ENCODE assay signal across 26 cellular contexts in genomic region chr1:1551524-1552262, GRCh38. TPM values are rescaled to one million over a fixed set of nuclear protein-coding genes. Genes with fewer than 3 reads are reported as not detected.
DNase-seq lines count a peak whose midpoint lies in the region; ATAC-seq, FAIRE-seq and TF ChIP-seq lines count a peak whose summit lies in the region.
"Had no signal": no experiment of that assay in that cellular context is flagged by ENCODE, and none has a peak within 500 bp of the region (broad histone marks: within the 10 kb centered on the region; RNA-seq: fewer than 3 reads in every experiment).

No MANE protein-coding gene starts in this region.

- H3K79me2 ChIP-seq in H1 (ENCODE audit: control insufficient read depth in 1 of 2, insufficient read depth in 2 of 2, low read length in 2 of 2), result peaks cover 0 to 19% of the 10 kb centered on the region in 2 experiments; a peak in 1 of 4 replicates

- no peak overlapping the region for H3K4ac ChIP-seq in H1 (replicated peaks; ENCODE audit: insufficient read length, low read depth, low read length)

- H3K4me1 ChIP-seq in HUES64 (ENCODE audit: insufficient read depth, low read length), result no peaks in the 10 kb centered on the region
- H3K4me1 ChIP-seq in H1 (replicated peaks in 1 of 4; ENCODE audit: control insufficient read depth in 3 of 4, insufficient read depth in 4 of 4, low read length in 3 of 4), result no peaks in the 10 kb centered on the region; a peak in 2 of 7 replicates
- H3K4me1 ChIP-seq in pancreas, result peaks cover 5 to 11% (median 11%) of the 10 kb centered on the region in 3 donors
- H3K4me1 ChIP-seq: breast epithelium, colonic mucosa, uterus had no signal

- H3K9me3 ChIP-seq in HUES64 (ENCODE audit: insufficient read depth, low read depth, low read length) (no peaks in the 10 kb centered on the region), H1 (ENCODE audit: insufficient read depth in 2 of 2, low read depth in 1 of 2, low read length in 1 of 2) (no peaks in the 10 kb centered on the region), pancreas (no peaks in the 10 kb centered on the region)
- H3K9me3 ChIP-seq: breast epithelium, colonic mucosa, esophagus squamous epithelium, gastroesophageal sphincter, neutrophil, uterus had no signal

- no peak overlapping the region for H2BK12ac ChIP-seq in H1 (ENCODE audit: low read depth, low read length)

- peaks cover 17 to 31% of the 10 kb centered on the region in 2 experiments for H4K20me1 ChIP-seq in H1 (replicated peaks in 1 of 2; ENCODE audit: control insufficient read depth in 1 of 2, insufficient read depth in 2 of 2, low read length in 2 of 2)

- peak overlapping the region; percentile 63 for H2BK5ac ChIP-seq in H1 (ENCODE audit: low read depth, low read length)

- FAIRE-seq in H1 (lab: Jason Lieb, UNC) (no peak), pancreas (lab: Jason Lieb, UNC) (no peak)
- FAIRE-seq: A204.1 had no signal

- H3K27me3 Mint-ChIP-seq in activated naive CD4-positive, alpha-beta T cell treated with anti-CD3 and anti-CD28 coated beads, Interleukin-2, amount 10 ng/mL, durations not matched to agents 7 days and 5 days, result no peaks in the 10 kb centered on the region
- H3K27me3 Mint-ChIP-seq in activated T-helper 1 cell treated with anti-CD3 and anti-CD28 coated beads, Interleukin-12 subunit alpha, Interleukin-12 subunit beta, Interleukin-2, Interleukin-4 antibody, amounts not matched to agents 30 ng/mL and 10 ng/mL and 1 ng/mL, durations not matched to agents 14 hours and 24 hours and 36 hours (ENCODE audit: insufficient read depth), result no peaks in the 10 kb centered on the region
- H3K27me3 Mint-ChIP-seq: activated CD4-positive, alpha-beta T cell treated with anti-CD3 and anti-CD28 coated beads for 36 hours; activated naive CD8-positive, alpha-beta T cell treated with anti-CD3 and anti-CD28 coated beads, Interleukin-2, amount 10 ng/mL, durations not matched to agents 7 days and 5 days had no signal

- no peaks in the 10 kb centered on the region for H3K23me2 ChIP-seq in H1 (ENCODE audit: low read depth, low read length)

- H3K36me3 ChIP-seq in HUES64 (ENCODE audit: insufficient read depth, low read length), result peaks cover 20% of the 10 kb centered on the region
- H3K36me3 ChIP-seq in H1 (ENCODE audit: control insufficient read depth in 2 of 4, insufficient read depth in 4 of 4, low read length in 3 of 4), result no peaks in the 10 kb centered on the region; a peak in 1 of 8 replicates
- no peaks in the 10 kb centered on the region for H3K36me3 ChIP-seq in pancreas
- H3K36me3 ChIP-seq: breast epithelium, colonic mucosa, uterus had no signal

- H3K4me1 Mint-ChIP-seq in activated naive CD4-positive, alpha-beta T cell treated with anti-CD3 and anti-CD28 coated beads, Interleukin-2, amount 10 ng/mL, durations not matched to agents 7 days and 5 days, result no peaks in the 10 kb centered on the region
- H3K4me1 Mint-ChIP-seq in activated T-helper 1 cell treated with anti-CD3 and anti-CD28 coated beads, Interleukin-12 subunit alpha, Interleukin-12 subunit beta, Interleukin-2, Interleukin-4 antibody, amounts not matched to agents 30 ng/mL and 10 ng/mL and 1 ng/mL, durations not matched to agents 14 hours and 24 hours and 36 hours (ENCODE audit: low read depth), result no peaks in the 10 kb centered on the region

- CTCF ChIA-PET in activated naive CD4-positive, alpha-beta T cell treated with anti-CD3 and anti-CD28 coated beads, Interleukin-2, amount 10 ng/mL, durations not matched to agents 7 days and 5 days (lab: Charles Lee), result no interaction called here
- CTCF ChIA-PET in H1 (lab: Charles Lee; ENCODE audit: partially characterized antibody), result interaction anchor here (0.7 to 2.0 kb wide), 12 partner anchors 8 to 183 kb away, joined by 3 to 9 read pairs (median 4); no protein-coding TSS in a partner anchor

- H3K4me3 ChIP-seq in HUES64 (ENCODE audit: low read length) (no peak overlapping the region), H1 (ENCODE audit: extremely low read depth in 1 of 4, insufficient read depth in 2 of 4, low read depth in 3 of 4, low read length in 4 of 4) (no peak overlapping the region), pancreas (no peak overlapping the region)
- H3K4me3 ChIP-seq: colonic mucosa, esophagus squamous epithelium, gastroesophageal sphincter, lung, skin epidermis, uterus had no signal

- TF ChIP-seq EP300 in H1 (IDR thresholded peaks at IDR 0.05; ENCODE audit: borderline replicate concordance in 1 of 2, low read depth in 2 of 2, low read length in 2 of 2), result no peak

- H3K27ac Mint-ChIP-seq in activated naive CD4-positive, alpha-beta T cell treated with anti-CD3 and anti-CD28 coated beads, Interleukin-2, amount 10 ng/mL, durations not matched to agents 7 days and 5 days, result peak overlapping the region; percentile 33
- no peak overlapping the region for H3K27ac Mint-ChIP-seq in activated T-helper 1 cell treated with anti-CD3 and anti-CD28 coated beads, Interleukin-12 subunit alpha, Interleukin-12 subunit beta, Interleukin-2, Interleukin-4 antibody, amounts not matched to agents 30 ng/mL and 10 ng/mL and 1 ng/mL, durations not matched to agents 14 hours and 24 hours and 36 hours
- H3K27ac Mint-ChIP-seq: activated CD4-positive, alpha-beta T cell treated with anti-CD3 and anti-CD28 coated beads for 36 hours; activated naive CD8-positive, alpha-beta T cell treated with anti-CD3 and anti-CD28 coated beads, Interleukin-2, amount 10 ng/mL, durations not matched to agents 7 days and 5 days; activated T-cell treated with anti-CD3 and anti-CD28 coated beads, Interleukin-2, amount 50 U/mL, for 72 hours had no signal

- no peak for TF ChIP-seq POLR2A in H1 (IDR thresholded peaks at IDR 0.05; ENCODE audit: control extremely low read depth in 1 of 2, low read depth in 2 of 2, low read length in 2 of 2)

- H3K27ac ChIP-seq in HUES64 (ENCODE audit: low read depth, low read length) (0 out of 2 replicates have a peak overlapping the region, but pooled peaks have one; percentile 20), H1 (ENCODE audit: low read depth, low read length) (no peak overlapping the region; the same call in 1 of the 2 replicates), pancreas (peak overlapping the region in 1 of 4 donors; percentile 17)
- H3K27ac ChIP-seq: colonic mucosa, HL-60, neutrophil, uterus had no signal

- no peak overlapping the region for H3K23ac ChIP-seq in H1 (ENCODE audit: insufficient read length)

- intact Hi-C loops in pancreas (cut with DNase I), result no loop called here
- intact Hi-C loops in activated T-helper 1 cell treated with anti-CD3 and anti-CD28 coated beads, Interleukin-12 subunit alpha, Interleukin-12 subunit beta, Interleukin-2, Interleukin-4 antibody, amounts not matched to agents 30 ng/mL and 10 ng/mL and 1 ng/mL, durations not matched to agents 14 hours and 24 hours and 36 hours (cut with micrococcal nuclease), result no loop called here

- peak overlapping the region; percentile 65; the same call in 1 of the 2 replicates for H4K8ac ChIP-seq in H1 (ENCODE audit: extremely low read depth, insufficient read depth, low read length)

- H4K91ac ChIP-seq in H1 (replicated peaks; ENCODE audit: insufficient read length, low read length), result no peak overlapping the region

- H3K9ac ChIP-seq in HUES64 (ENCODE audit: low read depth, low read length) (no peak overlapping the region), H1 (replicated peaks in 1 of 4; ENCODE audit: extremely low read depth in 1 of 4, low read depth in 3 of 4, low read length in 3 of 4) (no peak overlapping the region)

- 95% methylated on average over 33 of the region's 33 CpGs for WGBS in HUES64
- whole genome bisulfite sequencing in H1 (ENCODE audit: extremely low coverage in 1 of 2, insufficient coverage in 1 of 2, insufficient read length in 1 of 2, insufficient replicate concordance in 2 of 2, low coverage in 1 of 2, low lambda C conversion rate in 2 of 2, missing lambda C conversion rate in 1 of 2), 2 experiments, result 94% methylated on average over 33 of the region's 33 CpGs; no CpG with 5 or more reads in 1 of the 2 experiments
- WGBS in pancreas, 2 donors, result 66 to 68% methylated on average over 33 of the region's 33 CpGs

- TF ChIP-seq RAD21 in H1 (IDR thresholded peaks at IDR 0.05 in 1 of 2, conservative IDR thresholded peaks at IDR 0.05 in 1 of 2; ENCODE audit: low read depth in 2 of 2, low read length in 2 of 2), result no peak

- H3K56ac ChIP-seq in H1 (replicated peaks; ENCODE audit: insufficient read length, low read depth, low read length), result no peak overlapping the region

- no peak for DNase-seq in activated naive CD4-positive, alpha-beta T cell treated with anti-CD3 and anti-CD28 coated beads, Interleukin-2, amount 10 ng/mL, durations not matched to agents 7 days and 5 days
- no peak for DNase-seq in activated naive CD4-positive, alpha-beta T cell (lab: John Stamatoyannopoulos, UW)
- DNase-seq in H1 (ENCODE audit: low read depth in 1 of 2, low spot score in 2 of 2), result no peak
- DNase-seq in pancreas, result peak in 1 of 6 donors; percentile 42
- no peak for DNase-seq in COR-L47 (lab: John Stamatoyannopoulos, UW)
- no peak for DNase-seq in activated CD4-positive, CD25-positive, alpha-beta regulatory T cell treated with anti-CD3 and anti-CD28 coated beads, Interleukin-2, amount 50 U/mL, for 72 hours
- DNase-seq in activated T-helper 1 cell treated with anti-CD3 and anti-CD28 coated beads, Interleukin-12 subunit alpha, Interleukin-12 subunit beta, Interleukin-2, Interleukin-4 antibody, amounts not matched to agents 30 ng/mL and 10 ng/mL and 1 ng/mL, durations not matched to agents 14 hours and 24 hours and 36 hours (ENCODE audit: low spot score), result no peak
- DNase-seq: activated CD4-positive, alpha-beta T cell treated with anti-CD3 and anti-CD28 coated beads for 36 hours; activated naive CD8-positive, alpha-beta T cell treated with anti-CD3 and anti-CD28 coated beads, Interleukin-2, amount 10 ng/mL, durations not matched to agents 7 days and 5 days; activated T-cell treated with anti-CD3 and anti-CD28 coated beads, Interleukin-2, amount 50 U/mL, for 72 hours; colonic mucosa; DMS79 treated with DMSO at 0.1 percent for 48 hours; esophagus squamous epithelium; NCI-H1092; NCI-H187; NCI-H2227 treated with DMSO at 0.1 percent for 48 hours; NCI-H69; uterus had no signal

- H3K79me1 ChIP-seq in H1 (ENCODE audit: low read depth, low read length), result peaks cover 14% of the 10 kb centered on the region

- H3K4me3 Mint-ChIP-seq in activated naive CD4-positive, alpha-beta T cell treated with anti-CD3 and anti-CD28 coated beads, Interleukin-2, amount 10 ng/mL, durations not matched to agents 7 days and 5 days, result no peak overlapping the region
- H3K4me3 Mint-ChIP-seq in activated T-helper 1 cell treated with anti-CD3 and anti-CD28 coated beads, Interleukin-12 subunit alpha, Interleukin-12 subunit beta, Interleukin-2, Interleukin-4 antibody, amounts not matched to agents 30 ng/mL and 10 ng/mL and 1 ng/mL, durations not matched to agents 14 hours and 24 hours and 36 hours, result no peak overlapping the region
- H3K4me3 Mint-ChIP-seq: activated CD4-positive, alpha-beta T cell treated with anti-CD3 and anti-CD28 coated beads for 36 hours; activated naive CD8-positive, alpha-beta T cell treated with anti-CD3 and anti-CD28 coated beads, Interleukin-2, amount 10 ng/mL, durations not matched to agents 7 days and 5 days; activated T-cell treated with anti-CD3 and anti-CD28 coated beads, Interleukin-2, amount 50 U/mL, for 72 hours had no signal

- H2BK120ac ChIP-seq in H1 (replicated peaks; ENCODE audit: low read depth, low read length), result no peak overlapping the region

- H2AFZ ChIP-seq in H1 (ENCODE audit: low read length), result no peak overlapping the region

- H3K27me3 ChIP-seq in HUES64 (ENCODE audit: insufficient read depth, low read length) (no peaks in the 10 kb centered on the region), H1 (replicated peaks in 1 of 4; ENCODE audit: control insufficient read depth in 3 of 4, extremely low read depth in 1 of 4, insufficient read depth in 3 of 4, low read length in 3 of 4) (no peaks in the 10 kb centered on the region), pancreas (no peaks in the 10 kb centered on the region)
- H3K27me3 ChIP-seq: breast epithelium, colonic mucosa, esophagus squamous epithelium, gastroesophageal sphincter, neutrophil, uterus had no signal

- H2BK15ac ChIP-seq in H1 (ENCODE audit: low read length), result no peak overlapping the region

- POLR2A ChIA-PET in H1 (lab: Charles Lee; ENCODE audit: partially characterized antibody), result interaction anchor here (0.9 to 23.0 kb wide), 7 partner anchors 10 to 149 kb away, joined by 3 to 367 read pairs (median 3); partner anchors contain the start of gene MIB2

- H3K14ac ChIP-seq in H1 (ENCODE audit: insufficient read length), result no peak overlapping the region

- no peak overlapping the region for H3K4me2 ChIP-seq in H1 (ENCODE audit: insufficient read depth in 1 of 2, low read depth in 2 of 2, low read length in 2 of 2)

- no peak overlapping the region for H3K18ac ChIP-seq in H1 (ENCODE audit: extremely low read depth, low read length)

- H2AK5ac ChIP-seq in H1 (ENCODE audit: low read depth, low read length), result no peak overlapping the region

- ATAC-seq in pancreas, result peak in 3 of 4 donors; percentile 10 to 27 (median 27)
- ATAC-seq: activated T-cell treated with anti-CD3 and anti-CD28 coated beads, Interleukin-2, amount 50 U/mL, for 72 hours had no signal

- no peak overlapping the region for H4K5ac ChIP-seq in H1 (ENCODE audit: insufficient read length, low read depth, low read length)

- H2BK20ac ChIP-seq in H1 (ENCODE audit: low read length), result no peak overlapping the region

- H3K36me3 Mint-ChIP-seq in activated naive CD4-positive, alpha-beta T cell treated with anti-CD3 and anti-CD28 coated beads, Interleukin-2, amount 10 ng/mL, durations not matched to agents 7 days and 5 days, result peaks cover 6% of the 10 kb centered on the region
- no peaks in the 10 kb centered on the region for H3K36me3 Mint-ChIP-seq in activated T-helper 1 cell treated with anti-CD3 and anti-CD28 coated beads, Interleukin-12 subunit alpha, Interleukin-12 subunit beta, Interleukin-2, Interleukin-4 antibody, amounts not matched to agents 30 ng/mL and 10 ng/mL and 1 ng/mL, durations not matched to agents 14 hours and 24 hours and 36 hours (ENCODE audit: low read depth)
- H3K36me3 Mint-ChIP-seq: activated naive CD8-positive, alpha-beta T cell treated with anti-CD3 and anti-CD28 coated beads, Interleukin-2, amount 10 ng/mL, durations not matched to agents 7 days and 5 days had no signal

- no peak for TF ChIP-seq CTCF in H1 (IDR thresholded peaks at IDR 0.05; ENCODE audit: control extremely low read depth in 1 of 3, insufficient read depth in 1 of 3, low read depth in 1 of 3, low read length in 3 of 3)
- TF ChIP-seq CTCF in pancreas (IDR thresholded peaks at IDR 0.05), result no peak

- no peaks in the 10 kb centered on the region for H3K9me3 Mint-ChIP-seq in activated naive CD4-positive, alpha-beta T cell treated with anti-CD3 and anti-CD28 coated beads, Interleukin-2, amount 10 ng/mL, durations not matched to agents 7 days and 5 days
- H3K9me3 Mint-ChIP-seq in activated T-helper 1 cell treated with anti-CD3 and anti-CD28 coated beads, Interleukin-12 subunit alpha, Interleukin-12 subunit beta, Interleukin-2, Interleukin-4 antibody, amounts not matched to agents 30 ng/mL and 10 ng/mL and 1 ng/mL, durations not matched to agents 14 hours and 24 hours and 36 hours, result no peaks in the 10 kb centered on the region
- H3K9me3 Mint-ChIP-seq: activated naive CD8-positive, alpha-beta T cell treated with anti-CD3 and anti-CD28 coated beads, Interleukin-2, amount 10 ng/mL, durations not matched to agents 7 days and 5 days; activated T-cell treated with anti-CD3 and anti-CD28 coated beads, Interleukin-2, amount 50 U/mL, for 72 hours had no signal

RNA-seq across cellular contexts. Expression of gene TMEM240, which starts 11.3 kb away (rescaled TPM):
- 4.4 TPM for polyA plus RNA-seq in HUES64 (2013, experiment 1 of 2)
- polyA plus RNA-seq in HUES64 (2013, experiment 2 of 2), result 7.0 TPM
- total RNA-seq in H1 (2021; fragmentation: NEBNext Ultra II Directional; extraction: Animal tissue kit (Norgen Biotek cat#: 25700)), result 3.6 and 6.6 TPM in 2 replicates
- 5.7 and 7.6 TPM in 2 replicates for polyA plus RNA-seq in H1 (2011; rRNA removed)
- 4.6 TPM for polyA plus RNA-seq in H1 (2011; cell fraction: cytosol; rRNA removed)
- 20.3 TPM for polyA plus RNA-seq in H1 (2011; cell fraction: nucleus; rRNA removed)
- 3.9 to 8.7 TPM (median 7.5 TPM) in 4 replicates for polyA plus RNA-seq in H1 (2012, experiment 1 of 2)
- polyA plus RNA-seq in H1 (2012, experiment 2 of 2), result 3.6 TPM
- polyA plus RNA-seq in H1 (2013, experiment 1 of 2), result 3.3 TPM
- 2.3 TPM for polyA plus RNA-seq in H1 (2013, experiment 2 of 2)
- 0.57 and 1.1 TPM in 2 replicates for polyA minus RNA-seq in H1 (2011; rRNA and poly(A)+ RNA removed)
- not detected for polyA minus RNA-seq in H1 (2011; cell fraction: cytosol; rRNA and poly(A)+ RNA removed)
- 2.5 TPM for polyA minus RNA-seq in H1 (2011; cell fraction: nucleus; rRNA and poly(A)+ RNA removed)
- 1 to 10 TPM in 1 of 6 donors, under 1 TPM in 4, not detected in 1; 0.22 to 1.0 (median 0.49) TPM for total RNA-seq in pancreas
- polyA plus RNA-seq in pancreas, result 1 to 10 TPM; 2.5 to 3.6 TPM
- 0.41 and 1.0 TPM in 2 replicates for total RNA-seq in activated T-helper 1 cell treated with anti-CD3 and anti-CD28 coated beads, Interleukin-12 subunit alpha, Interleukin-12 subunit beta, Interleukin-2, Interleukin-4 antibody, amounts not matched to agents 30 ng/mL and 10 ng/mL and 1 ng/mL, durations not matched to agents 14 hours and 24 hours and 36 hours

RNA-seq across cellular contexts. Expression of gene SSU72, which starts 23.0 kb away (rescaled TPM):
- polyA plus RNA-seq in HUES64 (2013, experiment 1 of 2), result 136 TPM
- 130 TPM for polyA plus RNA-seq in HUES64 (2013, experiment 2 of 2)
- total RNA-seq in H1 (2021; fragmentation: NEBNext Ultra II Directional; extraction: Animal tissue kit (Norgen Biotek cat#: 25700)), result 165 and 170 TPM in 2 replicates
- polyA plus RNA-seq in H1 (2011; rRNA removed) (110 and 116 TPM in 2 replicates), pancreas (10 to 100 TPM; 57.9 to 74.3 TPM)
- 122 TPM for polyA plus RNA-seq in H1 (2011; cell fraction: cytosol; rRNA removed)
- 110 TPM for polyA plus RNA-seq in H1 (2011; cell fraction: nucleus; rRNA removed)
- polyA plus RNA-seq in H1 (2012, experiment 1 of 2), result 156 to 180 TPM (median 158 TPM) in 4 replicates
- polyA plus RNA-seq in H1 (2012, experiment 2 of 2), result 198 TPM
- 143 TPM for polyA plus RNA-seq in H1 (2013, experiment 1 of 2)
- 148 TPM for polyA plus RNA-seq in H1 (2013, experiment 2 of 2)
- 59.2 and 65.6 TPM in 2 replicates for polyA minus RNA-seq in H1 (2011; rRNA and poly(A)+ RNA removed)
- polyA minus RNA-seq in H1 (2011; cell fraction: cytosol; rRNA and poly(A)+ RNA removed), result 91.6 TPM
- polyA minus RNA-seq in H1 (2011; cell fraction: nucleus; rRNA and poly(A)+ RNA removed), result 66.4 TPM
- 10 to 100 TPM; 49.2 to 63.2 (median 54.4) TPM for total RNA-seq in pancreas
- total RNA-seq in activated T-helper 1 cell treated with anti-CD3 and anti-CD28 coated beads, Interleukin-12 subunit alpha, Interleukin-12 subunit beta, Interleukin-2, Interleukin-4 antibody, amounts not matched to agents 30 ng/mL and 10 ng/mL and 1 ng/mL, durations not matched to agents 14 hours and 24 hours and 36 hours, result 135 and 137 TPM in 2 replicates

RNA-seq across cellular contexts. Expression of gene ATAD3A, which starts 39.7 kb away (rescaled TPM):
- 35.9 TPM for polyA plus RNA-seq in HUES64 (2013, experiment 1 of 2)
- 29.4 TPM for polyA plus RNA-seq in HUES64 (2013, experiment 2 of 2)
- 63.7 and 64.7 TPM in 2 replicates for total RNA-seq in H1 (2021; fragmentation: NEBNext Ultra II Directional; extraction: Animal tissue kit (Norgen Biotek cat#: 25700))
- polyA plus RNA-seq in H1 (2011; rRNA removed) (28.3 and 46.7 TPM in 2 replicates), pancreas (10 to 100 TPM; 22.5 to 33.8 TPM)
- 44.7 TPM for polyA plus RNA-seq in H1 (2011; cell fraction: cytosol; rRNA removed)
- 62.6 TPM for polyA plus RNA-seq in H1 (2011; cell fraction: nucleus; rRNA removed)
- 32.8 to 59.1 TPM (median 55.6 TPM) in 4 replicates for polyA plus RNA-seq in H1 (2012, experiment 1 of 2)
- polyA plus RNA-seq in H1 (2012, experiment 2 of 2), result 37.3 TPM
- 32.6 TPM for polyA plus RNA-seq in H1 (2013, experiment 1 of 2)
- polyA plus RNA-seq in H1 (2013, experiment 2 of 2), result 31.7 TPM
- polyA minus RNA-seq in H1 (2011; rRNA and poly(A)+ RNA removed), result 16.2 and 18.2 TPM in 2 replicates
- 33.1 TPM for polyA minus RNA-seq in H1 (2011; cell fraction: cytosol; rRNA and poly(A)+ RNA removed)
- polyA minus RNA-seq in H1 (2011; cell fraction: nucleus; rRNA and poly(A)+ RNA removed), result 21.4 TPM
- total RNA-seq in pancreas, result 10 to 100 TPM in 5 of 6 donors, 1 to 10 TPM in 1; 8.0 to 18.0 (median 14.8) TPM
- total RNA-seq in activated T-helper 1 cell treated with anti-CD3 and anti-CD28 coated beads, Interleukin-12 subunit alpha, Interleukin-12 subunit beta, Interleukin-2, Interleukin-4 antibody, amounts not matched to agents 30 ng/mL and 10 ng/mL and 1 ng/mL, durations not matched to agents 14 hours and 24 hours and 36 hours, result 108 TPM in 2 replicates

RNA-seq across cellular contexts. Expression of gene FNDC10, which starts 48.2 kb away (rescaled TPM):
- 5.2 TPM for polyA plus RNA-seq in HUES64 (2013, experiment 1 of 2)
- polyA plus RNA-seq in HUES64 (2013, experiment 2 of 2), result 7.9 TPM
- total RNA-seq in H1 (2021; fragmentation: NEBNext Ultra II Directional; extraction: Animal tissue kit (Norgen Biotek cat#: 25700)), result 18.3 and 19.0 TPM in 2 replicates
- 21.8 and 40.0 TPM in 2 replicates for polyA plus RNA-seq in H1 (2011; rRNA removed)
- polyA plus RNA-seq in H1 (2011; cell fraction: cytosol; rRNA removed), result 16.1 TPM
- polyA plus RNA-seq in H1 (2011; cell fraction: nucleus; rRNA removed), result 19.1 TPM
- 11.7 to 23.3 TPM (median 18.5 TPM) in 4 replicates for polyA plus RNA-seq in H1 (2012, experiment 1 of 2)
- 17.8 TPM for polyA plus RNA-seq in H1 (2012, experiment 2 of 2)
- 22.1 TPM for polyA plus RNA-seq in H1 (2013, experiment 1 of 2)
- 24.7 TPM for polyA plus RNA-seq in H1 (2013, experiment 2 of 2)
- polyA minus RNA-seq in H1 (2011; rRNA and poly(A)+ RNA removed), result 3.0 and 3.8 TPM in 2 replicates
- 14.8 TPM for polyA minus RNA-seq in H1 (2011; cell fraction: cytosol; rRNA and poly(A)+ RNA removed)
- polyA minus RNA-seq in H1 (2011; cell fraction: nucleus; rRNA and poly(A)+ RNA removed), result 8.7 TPM
- 1 to 10 TPM in 2 of 6 donors, under 1 TPM in 4; 0.28 to 2.4 (median 0.71) TPM for total RNA-seq in pancreas
- polyA plus RNA-seq in pancreas, result 1 to 10 TPM; 1.6 to 2.3 TPM
- 14.6 and 14.9 TPM in 2 replicates for total RNA-seq in activated T-helper 1 cell treated with anti-CD3 and anti-CD28 coated beads, Interleukin-12 subunit alpha, Interleukin-12 subunit beta, Interleukin-2, Interleukin-4 antibody, amounts not matched to agents 30 ng/mL and 10 ng/mL and 1 ng/mL, durations not matched to agents 14 hours and 24 hours and 36 hours
